In genomic region chr12:43856932-43857331, GRCh38 we compare ENCODE assay signal across 23 cellular contexts.
"Had no signal": no experiment of that assay in that cellular context is flagged by ENCODE, and none has a peak within 500 bp of the region (broad histone marks: within the 10 kb centered on the region; RNA-seq: fewer than 3 reads in every experiment).

No MANE protein-coding gene starts in this region.

- DNase-seq: activated CD4-positive, alpha-beta memory T cell treated with anti-CD3 and anti-CD28 coated beads, Interleukin-2, amount 10 ng/mL, durations not matched to agents 7 days and 5 days; activated CD4-positive, alpha-beta T cell treated with anti-CD3 and anti-CD28 coated beads, Interleukin-2, amount 10 ng/mL, durations not matched to agents 7 days and 5 days; activated gamma-delta T cell treated with Interleukin-2 at 50 U/mL for 16 hours; activated naive CD4-positive, alpha-beta T cell treated with anti-CD3 and anti-CD28 coated beads, Interleukin-2, amount 50 U/mL, for 16 hours; activated T-cell treated with anti-CD3 and anti-CD28 coated beads, Interleukin-2, amount 50 U/mL, for 4 hours; amniotic stem cell; caudate nucleus; endodermal cell; foreskin fibroblast; heart left ventricle; kidney glomerular epithelial cell; left lung; lower lobe of right lung; mesenchymal stem cell; naive thymus-derived CD8-positive, alpha-beta T cell; occipital lobe; right cardiac atrium; stimulated activated CD4-positive, alpha-beta T cell treated with anti-CD3 and anti-CD28 coated beads, Interleukin-2, amount 100 ng/mL, for 48 hours; stimulated activated naive CD4-positive, alpha-beta T cell treated with Interleukin-2 at 50 U/mL for 16 hours; T-helper 9 cell; transverse colon had no signal

- ATAC-seq: activated T-cell treated with anti-CD3 and anti-CD28 coated beads, Interleukin-2, amount 50 U/mL, for 4 hours; activated T-helper 17 cell treated with anti-CD3 and anti-CD28 coated beads, Interleukin-2, amount 50 U/mL, for 72 hours; esophagus mucosa; heart left ventricle; left lung; lower lobe of right lung; naive thymus-derived CD8-positive, alpha-beta T cell; right cardiac atrium had no signal
